8 cellular contexts compared by ENCODE assay signal in the genomic region with DNA sequence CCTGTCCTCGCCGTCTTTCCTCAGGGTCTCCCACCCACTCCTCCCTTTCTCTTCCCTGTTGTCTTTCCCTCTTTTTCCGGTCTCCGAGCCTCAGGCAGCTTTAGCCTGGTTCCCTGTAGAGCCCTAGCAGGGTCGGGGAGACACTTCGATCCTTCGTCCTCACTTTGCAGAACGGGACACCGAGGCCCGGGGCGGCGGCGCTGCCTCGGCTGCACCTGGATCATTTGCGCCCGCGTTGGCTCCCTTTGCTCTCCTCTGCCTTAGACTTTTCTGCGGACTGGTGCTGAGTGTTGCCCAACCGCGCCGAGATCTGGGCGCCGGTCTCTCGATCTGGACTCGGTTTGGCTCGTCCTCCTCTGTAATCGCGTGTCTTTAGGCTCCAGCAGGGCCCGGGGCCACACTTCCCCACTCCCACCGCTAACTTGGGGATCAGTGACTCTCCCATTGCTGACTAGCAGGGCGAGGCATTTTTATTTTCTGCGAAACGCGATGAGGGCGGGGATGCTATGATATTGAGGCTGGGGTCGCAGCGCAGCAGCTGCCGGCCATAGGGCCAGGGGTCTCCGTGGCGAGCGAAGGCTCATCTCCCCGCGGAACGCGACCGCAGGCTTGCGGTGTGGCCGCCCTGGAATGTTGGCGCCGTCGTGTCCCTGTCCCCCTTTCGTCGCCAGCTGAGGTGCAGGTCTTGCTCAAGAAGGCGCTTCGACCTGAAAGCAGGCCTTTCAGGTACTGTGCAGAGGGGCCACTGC. TPM values are rescaled to one million over a fixed set of nuclear protein-coding genes. Genes with fewer than 3 reads are reported as not detected.
DNase-seq lines count a peak whose midpoint lies in the region; ATAC-seq and TF ChIP-seq lines count a peak whose summit lies in the region.

No MANE protein-coding gene starts in this region.

- H2AFZ ChIP-seq in ACC112 (ENCODE audit: low read length, unreplicated experiment) (peak overlapping the region; percentile 39), mesenchymal stem cell (ENCODE audit: low read depth, low read length) (peak overlapping the region; percentile 6)

- H3K4me3 ChIP-seq in ACC112 (ENCODE audit: low read depth, low read length) (peak overlapping the region; percentile 72), HL-60 (replicated peaks; ENCODE audit: insufficient read depth, low read length) (peak overlapping the region; percentile 75), brain microvascular endothelial cell (ENCODE audit: low read depth, low read length) (peak overlapping the region; percentile 77), mesenchymal stem cell (ENCODE audit: insufficient read depth in 1 of 2, low read depth in 1 of 2, low read length in 2 of 2) (peak overlapping the region; percentile 72 to 79)

- no peaks in the 10 kb centered on the region for H3K79me2 ChIP-seq in ACC112 (ENCODE audit: control insufficient read depth, insufficient read depth, low read length, unreplicated experiment)

- peaks cover 58% of the 10 kb centered on the region for H3K27me3 ChIP-seq in ACC112 (ENCODE audit: insufficient read depth, low read length)
- H3K27me3 ChIP-seq in HL-60 (ENCODE audit: insufficient read depth, poor library complexity, severe bottlenecking), result no peaks in the 10 kb centered on the region
- peaks cover 20% of the 10 kb centered on the region for H3K27me3 ChIP-seq in brain microvascular endothelial cell (replicated peaks)
- peaks cover 20 to 32% of the 10 kb centered on the region in 2 experiments for H3K27me3 ChIP-seq in mesenchymal stem cell (ENCODE audit: control insufficient read depth in 1 of 2, insufficient read depth in 1 of 2, low read length in 2 of 2)

- no peak overlapping the region for H2AK5ac ChIP-seq in mesenchymal stem cell (ENCODE audit: low read length, severe bottlenecking)

- H3K18ac ChIP-seq in mesenchymal stem cell (ENCODE audit: low read depth in 1 of 2, low read length in 2 of 2), result no peak overlapping the region

- no peak overlapping the region for H3K4ac ChIP-seq in mesenchymal stem cell (ENCODE audit: low read depth in 1 of 2, low read length in 2 of 2)

- H4K8ac ChIP-seq in mesenchymal stem cell (ENCODE audit: low read length), result no peak overlapping the region

- TF ChIP-seq CTCF in HL-60 (IDR thresholded peaks at IDR 0.05; ENCODE audit: insufficient read depth, low read length) (no peak), brain microvascular endothelial cell (IDR thresholded peaks at IDR 0.05; ENCODE audit: low read depth, low read length, missing control alignments) (no peak)

- no peak overlapping the region for H2BK5ac ChIP-seq in mesenchymal stem cell (ENCODE audit: low read depth, low read length, poor library complexity, severe bottlenecking)

- no peak overlapping the region for H2BK120ac ChIP-seq in mesenchymal stem cell (ENCODE audit: low read depth, low read length)

- H2BK15ac ChIP-seq in mesenchymal stem cell (ENCODE audit: low read depth, poor library complexity, severe bottlenecking), result no peak overlapping the region

- in situ Hi-C loops in brain microvascular endothelial cell (cut with HindIII; ENCODE audit: low pct_ligation_motif_present, low sequenced_read_pairs), result no loop called here

- peaks cover 5% of the 10 kb centered on the region for H3K79me1 ChIP-seq in mesenchymal stem cell (replicated peaks; ENCODE audit: low read length, poor library complexity, severe bottlenecking)

- peak overlapping the region; percentile 19 for H3K9ac ChIP-seq in mesenchymal stem cell (ENCODE audit: low read length)

- H3K9me3 ChIP-seq in mesenchymal stem cell (ENCODE audit: control insufficient read depth, low read length), result no peaks in the 10 kb centered on the region

- peak overlapping the region; percentile 100 for H3K4me2 ChIP-seq in mesenchymal stem cell (ENCODE audit: low read length, poor library complexity, severe bottlenecking)

- H3K27ac ChIP-seq in ACC112 (ENCODE audit: low read depth, low read length) (no peak overlapping the region), HL-60 (replicated peaks) (peak overlapping the region; percentile 62), brain microvascular endothelial cell (no peak overlapping the region), mesenchymal stem cell (ENCODE audit: low read length, poor library complexity, severe bottlenecking) (no peak overlapping the region)

- peaks cover 7% of the 10 kb centered on the region for H3K4me1 ChIP-seq in ACC112 (ENCODE audit: control insufficient read depth, insufficient read depth, low read length, unreplicated experiment)
- peaks cover 17% of the 10 kb centered on the region for H3K4me1 ChIP-seq in mesenchymal stem cell (ENCODE audit: control insufficient read depth, insufficient read depth, low read depth, low read length)

- no peak overlapping the region for H3K14ac ChIP-seq in mesenchymal stem cell (ENCODE audit: low read length in 2 of 2)

- WGBS in mesenchymal stem cell, result 13% methylated on average over 55 of the region's 55 CpGs

- no peak for DNase-seq in HL-60 (ENCODE audit: low read depth in 1 of 2, low spot score in 1 of 2)
- DNase-seq in brain microvascular endothelial cell, result peak; percentile 4
- DNase-seq in mesenchymal stem cell, result peak; percentile 21
- no peak for DNase-seq in stimulated activated naive CD4-positive, alpha-beta T cell treated with Interleukin-2 at 50 U/mL for 16 hours (lab: John Stamatoyannopoulos, UW)
- DNase-seq in NCI-H2171 treated with DMSO at 0.1 percent for 48 hours (lab: John Stamatoyannopoulos, UW), result no peak
- DNase-seq in SW480 (ENCODE audit: low spot score), result no peak

- H3K36me3 ChIP-seq in ACC112 (ENCODE audit: insufficient read depth, low read length) (no peaks in the 10 kb centered on the region), brain microvascular endothelial cell (replicated peaks) (no peaks in the 10 kb centered on the region), mesenchymal stem cell (ENCODE audit: control insufficient read depth in 1 of 2, insufficient read depth in 2 of 2, low read depth in 1 of 2, low read length in 2 of 2) (no peaks in the 10 kb centered on the region)

- H4K91ac ChIP-seq in mesenchymal stem cell (ENCODE audit: low read length), result no peak overlapping the region

- H2BK12ac ChIP-seq in mesenchymal stem cell (ENCODE audit: low read length in 2 of 2), result no peak overlapping the region

- ATAC-seq in HG02623 (IDR thresholded peaks at IDR 0.05; ENCODE audit: unreplicated experiment), result no peak

- H3K23ac ChIP-seq in mesenchymal stem cell (ENCODE audit: low read length in 2 of 2), result peak overlapping the region in 1 of 2 experiments; percentile 81

RNA-seq across cellular contexts. Expression of a gene that starts 1.6 kb away (rescaled TPM):
- 0.81 TPM for polyA plus RNA-seq in mesenchymal stem cell (2013, experiment 1 of 2)
- 0.84 TPM for polyA plus RNA-seq in mesenchymal stem cell (2013, experiment 2 of 2)

RNA-seq across cellular contexts. Expression of a gene that starts 40.6 kb away (rescaled TPM):
- polyA plus RNA-seq in mesenchymal stem cell (2013, experiment 1 of 2), result not detected
- polyA plus RNA-seq in mesenchymal stem cell (2013, experiment 2 of 2), result not detected

Comparison
In these comparisons a context has a peak if more than half of its experiments do, and no peak if none do; other contexts are left out.
1. DNase-seq: peak in brain microvascular endothelial cell (single experiment) and mesenchymal stem cell (single experiment); none in HL-60 (0 of 2), stimulated activated naive CD4-positive, alpha-beta T cell treated with Interleukin-2 at 50 U/mL for 16 hours (single experiment), NCI-H2171 treated with DMSO at 0.1 percent for 48 hours (single experiment) and SW480 (single experiment).
2. Peak in every context shown above with its lines, with median percentiles within 50 percentile points of each other: H3K4me3 ChIP-seq.